ENCODE assay signal across 8 cellular contexts in genomic region chr12:132145334-132145733, GRCh38. TPM values are rescaled to one million over a fixed set of nuclear protein-coding genes. Genes with fewer than 3 reads are reported as not detected.
DNase-seq lines count a peak whose midpoint lies in the region; ATAC-seq and TF ChIP-seq lines count a peak whose summit lies in the region.

No MANE protein-coding gene starts in this region.

- POLR2A ChIA-PET in BJ (lab: Charles Lee) = no interaction called here
- POLR2A ChIA-PET in naive thymus-derived CD8-positive, alpha-beta T cell (lab: Charles Lee) = interaction anchor here (1.2 to 1.7 kb wide), 3 partner anchors 13 to 41 kb away, joined by 3 to 4 read pairs (median 3); no protein-coding TSS in a partner anchor

- H3K4me3 ChIP-seq in BJ (ENCODE audit: low read depth, low read length) (peak overlapping the region; percentile 97), choroid plexus epithelial cell (ENCODE audit: low read depth, low read length) (peak overlapping the region; percentile 91)

- peak overlapping the region; percentile 88 to 98 (median 95) for H3K4me3 Mint-ChIP-seq in IgD-negative memory B cell
- peak overlapping the region; percentile 80 to 98 (median 89) for H3K4me3 Mint-ChIP-seq in naive thymus-derived CD8-positive, alpha-beta T cell

- H3K9me3 Mint-ChIP-seq in IgD-negative memory B cell = no peaks in the 10 kb centered on the region
- peaks cover 0 to 2% (median 0%) of the 10 kb centered on the region in 9 donors for H3K9me3 Mint-ChIP-seq in naive thymus-derived CD8-positive, alpha-beta T cell

- H3K27me3 Mint-ChIP-seq in IgD-negative memory B cell = no peaks in the 10 kb centered on the region
- H3K27me3 Mint-ChIP-seq in naive thymus-derived CD8-positive, alpha-beta T cell = peaks cover 0 to 2% (median 0%) of the 10 kb centered on the region in 5 donors

- H3K4me1 Mint-ChIP-seq in IgD-negative memory B cell = peaks cover 12 to 21% (median 20%) of the 10 kb centered on the region in 3 donors
- peaks cover 14 to 37% (median 30%) of the 10 kb centered on the region in 4 donors for H3K4me1 Mint-ChIP-seq in naive thymus-derived CD8-positive, alpha-beta T cell

- no peaks in the 10 kb centered on the region for H3K36me3 Mint-ChIP-seq in IgD-negative memory B cell
- peaks cover 0 to 13% (median 1%) of the 10 kb centered on the region in 3 donors for H3K36me3 Mint-ChIP-seq in naive thymus-derived CD8-positive, alpha-beta T cell

- no peak for ATAC-seq in naive thymus-derived CD8-positive, alpha-beta T cell
- no peak for ATAC-seq in HG02884 (IDR thresholded peaks at IDR 0.05; ENCODE audit: unreplicated experiment)
- ATAC-seq in HG03095 (IDR thresholded peaks at IDR 0.05; ENCODE audit: unreplicated experiment) = no peak

- peaks cover 17% of the 10 kb centered on the region for H3K36me3 ChIP-seq in BJ (ENCODE audit: control insufficient read depth, insufficient read depth, low read length)

- H3K27me3 ChIP-seq in BJ (ENCODE audit: control insufficient read depth, insufficient read depth, low read length) = no peaks in the 10 kb centered on the region

- CTCF ChIA-PET in BJ (lab: Yijun Ruan, JAX) = interaction anchor here (1.1 to 3.2 kb wide), 2 partner anchors 8 to 470 kb away, joined by 5 to 9 read pairs; no protein-coding TSS in a partner anchor

- TF ChIP-seq CTCF in BJ (IDR thresholded peaks at IDR 0.05; ENCODE audit: insufficient read depth, low read depth, low read length) = no peak
- TF ChIP-seq CTCF in choroid plexus epithelial cell (conservative IDR thresholded peaks at IDR 0.05; ENCODE audit: low read depth, low read length) = no peak

- peak overlapping the region; percentile 90 to 99 (median 97) for H3K27ac Mint-ChIP-seq in IgD-negative memory B cell
- H3K27ac Mint-ChIP-seq in naive thymus-derived CD8-positive, alpha-beta T cell = peak overlapping the region; percentile 66 to 99 (median 92)

- DNase-seq in BJ (ENCODE audit: low read depth) (no peak), choroid plexus epithelial cell (ENCODE audit: low read depth) (no peak), occipital lobe (lab: John Stamatoyannopoulos, UW) (no peak)
- peak in 2 of 10 donors; percentile 13 to 54 for DNase-seq in naive thymus-derived CD8-positive, alpha-beta T cell
- DNase-seq in stimulated activated CD4-positive, alpha-beta T cell treated with anti-CD3 and anti-CD28 coated beads, Interleukin-4, amount 100 ng/mL, for 1 hour = no peak

RNA-seq across cellular contexts. Expression of gene NOC4L, which starts 1.1 kb away (rescaled TPM):
- polyA plus RNA-seq in BJ (2011; rRNA removed) (3.9 and 8.1 TPM in 2 replicates), IgD-negative memory B cell (31.2 TPM)
- 5.4 and 6.1 TPM in 2 replicates for polyA minus RNA-seq in BJ (2011; rRNA and poly(A)+ RNA removed)
- 10 to 100 TPM; 21.8 to 23.5 TPM for total RNA-seq in naive thymus-derived CD8-positive, alpha-beta T cell
- 10 to 100 TPM; 20.0 to 31.2 (median 23.7) TPM for polyA plus RNA-seq in naive thymus-derived CD8-positive, alpha-beta T cell
- total RNA-seq in occipital lobe = 6.2 TPM

RNA-seq across cellular contexts. Expression of gene DDX51, which starts 1.2 kb away (rescaled TPM):
- 5.3 and 8.2 TPM in 2 replicates for polyA plus RNA-seq in BJ (2011; rRNA removed)
- polyA minus RNA-seq in BJ (2011; rRNA and poly(A)+ RNA removed) = 4.7 and 6.9 TPM in 2 replicates
- polyA plus RNA-seq in IgD-negative memory B cell = 8.9 TPM
- total RNA-seq in naive thymus-derived CD8-positive, alpha-beta T cell = 10 to 100 TPM; 55.7 to 57.9 TPM
- 10 to 100 TPM in 1 of 3 donors, 1 to 10 TPM in 2; 7.4 to 20.9 (median 7.8) TPM for polyA plus RNA-seq in naive thymus-derived CD8-positive, alpha-beta T cell
- 7.6 TPM for total RNA-seq in occipital lobe
